ENCODE assay signal across 10 cellular contexts in genomic region chr17:48483471-48484131, GRCh38. TPM values are rescaled to one million over a fixed set of nuclear protein-coding genes. Genes with fewer than 3 reads are reported as not detected.
DNase-seq lines count a peak whose midpoint lies in the region; ATAC-seq and FAIRE-seq lines count a peak whose summit lies in the region.
"Had no signal": no experiment of that assay in that cellular context is flagged by ENCODE, and none has a peak within 500 bp of the region (broad histone marks: within the 10 kb centered on the region; RNA-seq: fewer than 3 reads in every experiment).

No MANE protein-coding gene starts in this region.

- H3K27me3 Mint-ChIP-seq in activated naive CD8-positive, alpha-beta T cell treated with anti-CD3 and anti-CD28 coated beads, Interleukin-2, amount 10 ng/mL, durations not matched to agents 7 days and 5 days, result no peaks in the 10 kb centered on the region

- DNase-seq in DMS 273 (lab: John Stamatoyannopoulos, UW; ENCODE audit: unreplicated experiment) (peak; percentile 18), DMS 273 treated with DMSO at 0.1 percent for 48 hours (lab: John Stamatoyannopoulos, UW) (no peak), NCI-H2107 treated with DMSO at 0.1 percent for 48 hours (lab: John Stamatoyannopoulos, UW; ENCODE audit: unreplicated experiment) (peak; percentile 92), myocyte (ENCODE audit: low read depth) (peak; percentile 99), occipital lobe (lab: John Stamatoyannopoulos, UW) (no peak), small intestine (no peak)
- no peak for DNase-seq in activated naive CD8-positive, alpha-beta T cell treated with anti-CD3 and anti-CD28 coated beads, Interleukin-2, amount 10 ng/mL, durations not matched to agents 7 days and 5 days

- H3K4me1 ChIP-seq in small intestine (ENCODE audit: control insufficient read depth in 2 of 2, insufficient read depth in 1 of 2, low read depth in 1 of 2, low read length in 1 of 2), result no peaks in the 10 kb centered on the region

- no peak overlapping the region for H3K4me3 ChIP-seq in small intestine (ENCODE audit: low read depth in 1 of 2, low read length in 2 of 2)

- no peaks in the 10 kb centered on the region for H3K36me3 ChIP-seq in small intestine (ENCODE audit: control insufficient read depth in 2 of 2, insufficient read depth in 2 of 2, low read length in 2 of 2)

- POLR2A ChIA-PET in activated naive CD8-positive, alpha-beta T cell treated with anti-CD3 and anti-CD28 coated beads, Interleukin-2, amount 10 ng/mL, durations not matched to agents 7 days and 5 days (lab: Charles Lee), result interaction anchor here (0.7 kb wide), 1 partner anchor 117 kb away, joined by 3 read pairs; no protein-coding TSS in a partner anchor

- no peaks in the 10 kb centered on the region for H3K36me3 Mint-ChIP-seq in activated naive CD8-positive, alpha-beta T cell treated with anti-CD3 and anti-CD28 coated beads, Interleukin-2, amount 10 ng/mL, durations not matched to agents 7 days and 5 days

- WGBS in small intestine, 3 donors, result 32 to 50% (median 36%) methylated on average over 6 of the region's 6 CpGs

- no peak overlapping the region for H3K27ac Mint-ChIP-seq in activated naive CD8-positive, alpha-beta T cell treated with anti-CD3 and anti-CD28 coated beads, Interleukin-2, amount 10 ng/mL, durations not matched to agents 7 days and 5 days

- no peaks in the 10 kb centered on the region for H3K27me3 ChIP-seq in small intestine (ENCODE audit: control insufficient read depth in 2 of 2, insufficient read depth in 2 of 2, low read length in 2 of 2)

- H3K4me1 Mint-ChIP-seq in activated naive CD8-positive, alpha-beta T cell treated with anti-CD3 and anti-CD28 coated beads, Interleukin-2, amount 10 ng/mL, durations not matched to agents 7 days and 5 days, result peaks cover 22% of the 10 kb centered on the region

- peak; percentile 66 for ATAC-seq in activated naive CD8-positive, alpha-beta T cell treated with anti-CD3 and anti-CD28 coated beads, Interleukin-2, amount 10 ng/mL, durations not matched to agents 7 days and 5 days (ENCODE audit: low read depth)
- ATAC-seq in GM18873 (IDR thresholded peaks at IDR 0.05; ENCODE audit: low FRiP score, unreplicated experiment), result no peak

- H3K9me3 Mint-ChIP-seq in activated naive CD8-positive, alpha-beta T cell treated with anti-CD3 and anti-CD28 coated beads, Interleukin-2, amount 10 ng/mL, durations not matched to agents 7 days and 5 days, result no peaks in the 10 kb centered on the region

- peak overlapping the region in 1 of 2 donors; percentile 30 for H3K27ac ChIP-seq in small intestine (ENCODE audit: low read depth in 1 of 2, low read length in 1 of 2)
- H3K27ac ChIP-seq: 22Rv1 had no signal

- no peak for FAIRE-seq in small intestine (lab: Jason Lieb, UNC)

- peak overlapping the region; percentile 32 for H3K4me3 Mint-ChIP-seq in activated naive CD8-positive, alpha-beta T cell treated with anti-CD3 and anti-CD28 coated beads, Interleukin-2, amount 10 ng/mL, durations not matched to agents 7 days and 5 days

- no peaks in the 10 kb centered on the region for H3K9me3 ChIP-seq in small intestine (ENCODE audit: control insufficient read depth, low read depth)

RNA-seq across cellular contexts. Expression of gene HOXB1, which starts 47.2 kb away (rescaled TPM):
- not detected for total RNA-seq in activated naive CD8-positive, alpha-beta T cell treated with anti-CD3 and anti-CD28 coated beads, Interleukin-2, amount 10 ng/mL, durations not matched to agents 7 days and 5 days
- total RNA-seq in myocyte (not detected in 2 replicates), occipital lobe (not detected)
- polyA plus RNA-seq in myocyte (2012), result not detected
- not detected for polyA plus RNA-seq in small intestine
- total RNA-seq: skeletal muscle tissue had no signal

RNA-seq across cellular contexts. Expression of gene SKAP1, which starts 53.6 kb away (rescaled TPM):
- 10 to 100 TPM; 96.0 to 98.8 TPM for total RNA-seq in activated naive CD8-positive, alpha-beta T cell treated with anti-CD3 and anti-CD28 coated beads, Interleukin-2, amount 10 ng/mL, durations not matched to agents 7 days and 5 days
- not detected in 2 replicates for total RNA-seq in myocyte
- 0.13 TPM for polyA plus RNA-seq in myocyte (2012)
- 0.62 TPM for total RNA-seq in occipital lobe
- 1 to 10 TPM; 2.0 to 8.1 (median 2.1) TPM for polyA plus RNA-seq in small intestine

Comparison
In these comparisons a context has a peak if more than half of its experiments do, and no peak if none do; other contexts are left out.
1. DNase-seq: peak in DMS 273 (single experiment), NCI-H2107 treated with DMSO at 0.1 percent for 48 hours (single experiment) and myocyte (single experiment); none in DMS 273 treated with DMSO at 0.1 percent for 48 hours (single experiment), activated naive CD8-positive, alpha-beta T cell treated with anti-CD3 and anti-CD28 coated beads, Interleukin-2, amount 10 ng/mL, durations not matched to agents 7 days and 5 days (single experiment), occipital lobe (single experiment) and small intestine (single experiment).
2. RNA of gene SKAP1, which starts 53.6 kb away (total RNA-seq): 96.0 to 98.8 TPM in activated naive CD8-positive, alpha-beta T cell treated with anti-CD3 and anti-CD28 coated beads, Interleukin-2, amount 10 ng/mL, durations not matched to agents 7 days and 5 days; 0.62 TPM in occipital lobe (single experiment) and not detected in myocyte; every median in the first group is over 10 times any median in the second.